12 cellular contexts compared by ENCODE assay signal in the genomic region with DNA sequence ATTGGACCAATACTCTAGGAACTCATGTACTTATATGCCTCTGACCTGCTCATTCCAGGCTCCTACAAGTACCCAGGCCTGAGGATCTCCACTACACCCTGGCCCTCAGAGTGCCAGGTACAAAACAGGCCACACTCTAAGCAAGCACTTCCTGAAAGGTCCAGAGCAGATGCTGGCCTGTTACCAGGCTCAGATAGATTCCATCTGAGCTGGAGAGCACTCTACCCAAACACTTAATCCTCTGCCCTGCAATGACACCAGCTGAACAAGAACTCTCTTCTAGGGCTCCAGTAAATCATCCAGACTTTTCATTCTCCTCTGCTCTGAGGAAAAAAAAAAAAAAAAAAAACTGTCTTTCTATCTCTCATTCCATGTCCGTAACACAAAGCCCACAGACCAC. TPM values are rescaled to one million over a fixed set of nuclear protein-coding genes. Genes with fewer than 3 reads are reported as not detected.
DNase-seq lines count a peak whose midpoint lies in the region; TF ChIP-seq lines count a peak whose summit lies in the region.
"Had no signal": no experiment of that assay in that cellular context is flagged by ENCODE, and none has a peak within 500 bp of the region (broad histone marks: within the 10 kb centered on the region; RNA-seq: fewer than 3 reads in every experiment).

No MANE protein-coding gene starts in this region.

- no peaks in the 10 kb centered on the region for H3K27me3 Mint-ChIP-seq in mesothelial cell of epicardium (ENCODE audit: low read depth)

- peak overlapping the region; percentile 70 for H3K4me3 Mint-ChIP-seq in mesothelial cell of epicardium

- TF ChIP-seq CTCF in choroid plexus epithelial cell (conservative IDR thresholded peaks at IDR 0.05; ENCODE audit: low read depth, low read length) (no peak), mesothelial cell of epicardium (IDR thresholded peaks at IDR 0.05; ENCODE audit: unreplicated experiment) (no peak), transverse colon (IDR thresholded peaks at IDR 0.05) (no peak)

- 60 to 69% methylated on average over 1 of the region's 1 CpG for WGBS in transverse colon (ENCODE audit: low coverage in 1 of 2), 2 donors

- intact Hi-C loops in transverse colon (cut with DNase I; ENCODE audit: low total_unique reads), result no loop called here

- peaks cover 53% of the 10 kb centered on the region for H3K4me1 Mint-ChIP-seq in mesothelial cell of epicardium

- H3K4me1 ChIP-seq in transverse colon, result peaks cover 29 to 54% (median 41%) of the 10 kb centered on the region in 4 donors

- in situ Hi-C loops in transverse colon (cut with MboI; ENCODE audit: low pct_ligation_motif_present in 1 of 4, low pct_unique_long_range_greater_than_20kb in 1 of 4, low sequenced_read_pairs in 3 of 4), result no loop called here

- H3K27ac ChIP-seq in transverse colon, result peak overlapping the region; percentile 93 to 95 (median 93)

- H3K9me3 ChIP-seq in transverse colon, result no peaks in the 10 kb centered on the region

- DNase-seq in NCI-H510A treated with DMSO at 0.1 percent for 48 hours (lab: John Stamatoyannopoulos, UW) (peak; percentile 29), NCI-H510A (lab: John Stamatoyannopoulos, UW) (no peak), choroid plexus epithelial cell (ENCODE audit: low read depth) (peak; percentile 39), mesothelial cell of epicardium (ENCODE audit: low spot score in 2 of 2, unreplicated experiment in 2 of 2) (no peak), transverse colon (peak; percentile 15), SW480 (ENCODE audit: low spot score) (no peak), SIG-M5 treated with dmso at 0.1 percent for 504 hours (lab: John Stamatoyannopoulos, UW; ENCODE audit: unreplicated experiment) (no peak)
- DNase-seq in activated CD8-positive, alpha-beta memory T cell treated with anti-CD3 and anti-CD28 coated beads, Interleukin-2, amount 50 U/mL, for 4 hours, result no peak
- DNase-seq: GF-D8; HCEC 1CT; stimulated activated naive CD4-positive, alpha-beta T cell treated with Interleukin-2 at 50 U/mL for 16 hours had no signal

- H3K4me3 ChIP-seq in choroid plexus epithelial cell (ENCODE audit: low read depth, low read length) (no peak overlapping the region), transverse colon (no peak overlapping the region)

- no peak for TF ChIP-seq POLR2A in transverse colon (IDR thresholded peaks at IDR 0.05)

- H3K27me3 ChIP-seq in transverse colon, result no peaks in the 10 kb centered on the region

- H3K36me3 ChIP-seq in transverse colon, result no peaks in the 10 kb centered on the region

- H3K36me3 Mint-ChIP-seq in mesothelial cell of epicardium, result no peaks in the 10 kb centered on the region
- H3K36me3 Mint-ChIP-seq: activated naive CD4-positive, alpha-beta T cell treated with anti-CD3 and anti-CD28 coated beads, Interleukin-2, amount 50 U/mL, for 24 hours had no signal

- no peak for TF ChIP-seq EP300 in transverse colon (IDR thresholded peaks at IDR 0.05; ENCODE audit: low read depth)

- H3K9me3 Mint-ChIP-seq in mesothelial cell of epicardium, result no peaks in the 10 kb centered on the region
- H3K9me3 Mint-ChIP-seq: activated naive CD4-positive, alpha-beta T cell treated with anti-CD3 and anti-CD28 coated beads, Interleukin-2, amount 50 U/mL, for 24 hours had no signal

- peak overlapping the region; percentile 92 for H3K27ac Mint-ChIP-seq in mesothelial cell of epicardium
- H3K27ac Mint-ChIP-seq: activated naive CD4-positive, alpha-beta T cell treated with anti-CD3 and anti-CD28 coated beads, Interleukin-2, amount 50 U/mL, for 24 hours had no signal

RNA-seq across cellular contexts. Expression of a gene that starts 2.9 kb away (rescaled TPM):
- total RNA-seq in mesothelial cell of epicardium (66.3 to 68.7 TPM (median 66.9 TPM) in 3 replicates), transverse colon (10 to 100 TPM; 22.1 to 53.5 (median 32.7) TPM)

RNA-seq across cellular contexts. Expression of a gene that starts 32.8 kb away (rescaled TPM):
- 48.8 to 50.7 TPM (median 50.1 TPM) in 3 replicates for total RNA-seq in mesothelial cell of epicardium
- 10 to 100 TPM in 3 of 4 donors, 1 to 10 TPM in 1; 9.7 to 43.4 (median 19.7) TPM for total RNA-seq in transverse colon

Comparison
In these comparisons a context has a peak if more than half of its experiments do, and no peak if none do; other contexts are left out.
1. DNase-seq: peak in NCI-H510A treated with DMSO at 0.1 percent for 48 hours (single experiment), choroid plexus epithelial cell (single experiment) and transverse colon (single experiment); none in NCI-H510A (single experiment), mesothelial cell of epicardium (0 of 2), activated CD8-positive, alpha-beta memory T cell treated with anti-CD3 and anti-CD28 coated beads, Interleukin-2, amount 50 U/mL, for 4 hours (single experiment), SW480 (single experiment) and SIG-M5 treated with dmso at 0.1 percent for 504 hours (single experiment).